8 cellular contexts compared by ENCODE assay signal in the genomic region with DNA sequence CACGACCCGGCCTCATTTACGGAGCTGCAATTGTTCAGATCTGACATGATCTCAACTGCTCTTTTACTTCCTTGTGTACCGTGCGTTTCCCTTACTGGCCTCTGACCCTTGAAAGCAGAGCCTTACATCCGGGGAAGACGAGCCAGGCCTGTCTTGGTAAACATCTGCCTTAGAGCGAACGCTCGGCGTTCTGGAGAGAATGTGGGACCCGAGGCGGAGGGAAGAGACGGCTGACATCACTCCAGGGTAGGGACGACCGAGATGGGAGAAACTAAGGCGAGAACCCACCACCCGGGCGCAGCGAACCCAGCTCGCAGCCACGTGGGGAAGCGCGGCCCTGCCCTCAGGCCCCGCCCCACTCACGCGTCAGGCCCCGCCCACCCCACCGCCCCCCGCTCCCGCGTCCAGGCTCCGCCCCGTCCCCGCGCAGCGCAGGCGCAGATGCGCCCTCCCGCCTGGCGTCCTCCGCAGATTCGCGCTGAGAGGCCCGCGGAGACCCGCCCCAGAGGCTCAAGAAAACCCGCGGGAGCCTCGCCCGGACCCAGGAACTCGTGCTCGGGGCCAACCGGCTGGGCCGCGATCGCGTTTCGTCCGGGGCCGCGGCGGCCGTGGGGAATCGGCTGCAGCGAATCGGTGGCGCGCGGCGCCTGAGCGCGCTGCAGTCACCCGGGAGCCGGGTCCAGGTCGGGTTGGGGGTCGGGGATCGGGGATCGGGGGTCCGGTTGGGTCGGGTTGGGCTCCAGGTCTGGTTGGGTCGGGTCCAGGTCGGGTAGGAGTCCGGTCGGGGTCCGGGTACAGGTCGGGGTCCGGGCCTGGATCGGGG. TPM values are rescaled to one million over a fixed set of nuclear protein-coding genes. Genes with fewer than 3 reads are reported as not detected.
DNase-seq lines count a peak whose midpoint lies in the region; ATAC-seq, FAIRE-seq and TF ChIP-seq lines count a peak whose summit lies in the region.

A gene (plus strand): TSS at position 438 of the 823 bp plus-strand sequence. CDS start 922 bp downstream, outside the sequence.

- dilution Hi-C loops in mammary epithelial cell (cut with HindIII; ENCODE audit: low sequenced_read_pairs) = loop anchor here (25.0 kb wide), 1 partner anchor 231 kb away; a partner anchor contains a TSS

- no peaks in the 10 kb centered on the region for H3K27me3 Mint-ChIP-seq in activated B cell treated with CpG ODN at 0.5 μM for 24 hours

- H3K4me1 Mint-ChIP-seq in activated B cell treated with CpG ODN at 0.5 μM for 24 hours = peaks cover 18% of the 10 kb centered on the region

- FAIRE-seq in small intestine (lab: Jason Lieb, UNC) = no peak

- H3K27me3 ChIP-seq in GM06990 (replicated peaks; ENCODE audit: control insufficient read depth, insufficient read depth, low read length) = no peaks in the 10 kb centered on the region
- no peaks in the 10 kb centered on the region for H3K27me3 ChIP-seq in mammary epithelial cell (ENCODE audit: insufficient read depth, low read length)
- H3K27me3 ChIP-seq in small intestine (ENCODE audit: control insufficient read depth in 2 of 2, insufficient read depth in 2 of 2, low read length in 2 of 2) = no peaks in the 10 kb centered on the region

- H2AFZ ChIP-seq in mammary epithelial cell (ENCODE audit: low read depth, low read length) = peak within 1 kb of the TSS; percentile 91

- peak; percentile 87 for DNase-seq in GM06990 (ENCODE audit: extremely low read depth, insufficient read length)
- DNase-seq in NCI-H2107 treated with DMSO at 0.1 percent for 48 hours (lab: John Stamatoyannopoulos, UW; ENCODE audit: unreplicated experiment) = peak; percentile 40
- peak; percentile 86 for DNase-seq in activated B cell treated with CpG ODN at 0.5 μM for 24 hours
- DNase-seq in mammary epithelial cell = peak; percentile 72
- peak; percentile 98 for DNase-seq in iPS-NIHi7 (ENCODE audit: extremely low spot score)
- peak; percentile 83 for DNase-seq in small intestine

- POLR2A ChIA-PET in activated B cell treated with CpG ODN at 0.5 μM for 24 hours (lab: Charles Lee) = interaction anchor here (0.6 to 3.6 kb wide), 21 partner anchors 10 to 662 kb away, joined by 3 to 52 read pairs (median 6); a partner anchor contains a TSS

- peaks cover 26% of the 10 kb centered on the region for H3K36me3 Mint-ChIP-seq in activated B cell treated with CpG ODN at 0.5 μM for 24 hours (ENCODE audit: low read depth)

- peaks cover 12% of the 10 kb centered on the region for H3K36me3 ChIP-seq in GM06990 (ENCODE audit: control insufficient read depth, insufficient read depth, low read length)
- peaks cover 3% of the 10 kb centered on the region for H3K36me3 ChIP-seq in mammary epithelial cell (ENCODE audit: insufficient read depth, low read length)
- H3K36me3 ChIP-seq in small intestine (ENCODE audit: control insufficient read depth in 2 of 2, insufficient read depth in 2 of 2, low read length in 2 of 2) = peaks cover 0 to 3% of the 10 kb centered on the region in 2 donors

- 15% methylated on average over 17 of the region's 89 CpGs for WGBS in mammary epithelial cell (ENCODE audit: low coverage, missing lambda C conversion rate)
- 0 to 1% (median 1%) methylated on average over 53 to 89 of the region's 89 CpGs for WGBS in small intestine, 3 donors

- CTCF ChIA-PET in activated B cell treated with CpG ODN at 0.5 μM for 24 hours (lab: Charles Lee) = interaction anchor here (1.2 kb wide), 1 partner anchor 128 kb away, joined by 4 read pairs; no protein-coding TSS in a partner anchor
- CTCF ChIA-PET in mammary epithelial cell (lab: Charles Lee; ENCODE audit: low non-redundant PET) = no interaction called here

- peak within 1 kb of the TSS; percentile 100 for H3K27ac Mint-ChIP-seq in activated B cell treated with CpG ODN at 0.5 μM for 24 hours

- no peaks in the 10 kb centered on the region for H4K20me1 ChIP-seq in mammary epithelial cell (ENCODE audit: insufficient read depth, low read length)

- BruUV-seq in mammary epithelial cell (replicated peaks; lab: Mats Ljungman, UMichigan) = TSS peak; percentile 37

- H3K9me3 ChIP-seq in mammary epithelial cell (replicated peaks; ENCODE audit: insufficient read depth, low read length) (no peaks in the 10 kb centered on the region), small intestine (ENCODE audit: control insufficient read depth, low read depth) (no peaks in the 10 kb centered on the region)

- TF ChIP-seq CTCF in GM06990 (IDR thresholded peaks at IDR 0.05; ENCODE audit: insufficient read depth, low read length, poor library complexity, severe bottlenecking) (no peak), activated B cell treated with CpG ODN at 0.5 μM for 24 hours (IDR thresholded peaks at IDR 0.05) (no peak), mammary epithelial cell (conservative IDR thresholded peaks at IDR 0.05 in 1 of 2, IDR thresholded peaks at IDR 0.05 in 1 of 2; ENCODE audit: extremely low read depth in 1 of 2, insufficient read depth in 1 of 2, low read depth in 1 of 2, low read length in 2 of 2) (no peak)

- intact Hi-C loops in activated B cell treated with CpG ODN at 0.5 μM for 24 hours (cut with micrococcal nuclease) (loop anchor here (1.0 kb wide), 4 partner anchors 13 to 73 kb away; a partner anchor contains a TSS), mammary epithelial cell (cut with micrococcal nuclease) (loop anchor here (5.0 kb wide), 2 partner anchors 66 to 279 kb away; a partner anchor contains a TSS)

- H3K27ac ChIP-seq in mammary epithelial cell (ENCODE audit: insufficient read depth, low read depth, low read length) = peak within 1 kb of the TSS; percentile 41
- H3K27ac ChIP-seq in small intestine (ENCODE audit: low read depth in 1 of 2, low read length in 1 of 2) = peak within 1 kb of the TSS; percentile 61 to 84

- H3K4me3 ChIP-seq in GM06990 (replicated peaks; ENCODE audit: low read depth, low read length) = peak within 1 kb of the TSS; percentile 88
- peak within 1 kb of the TSS; percentile 77 to 84 (median 82) for H3K4me3 ChIP-seq in mammary epithelial cell (replicated peaks in 1 of 3; ENCODE audit: insufficient read depth in 1 of 3, low read depth in 2 of 3, low read length in 3 of 3)
- peak within 1 kb of the TSS; percentile 78 to 80 for H3K4me3 ChIP-seq in small intestine (ENCODE audit: low read depth in 1 of 2, low read length in 2 of 2)

- peak within 1 kb of the TSS; percentile 97 for H3K4me3 Mint-ChIP-seq in activated B cell treated with CpG ODN at 0.5 μM for 24 hours

- H3K9me3 Mint-ChIP-seq in activated B cell treated with CpG ODN at 0.5 μM for 24 hours = no peaks in the 10 kb centered on the region

- H3K4me1 ChIP-seq in mammary epithelial cell (ENCODE audit: insufficient read depth, low read length) (peaks cover 21% of the 10 kb centered on the region), small intestine (ENCODE audit: control insufficient read depth in 2 of 2, insufficient read depth in 1 of 2, low read depth in 1 of 2, low read length in 1 of 2) (no peaks in the 10 kb centered on the region)

- H3K4me2 ChIP-seq in mammary epithelial cell (ENCODE audit: insufficient read depth, low read depth, low read length) = peak within 1 kb of the TSS; percentile 99

- ATAC-seq in HG02759 (IDR thresholded peaks at IDR 0.05; ENCODE audit: unreplicated experiment) (peak; percentile 73), activated B cell treated with CpG ODN at 0.5 μM for 24 hours (ENCODE audit: low read depth) (peak; percentile 92), GM18517 (IDR thresholded peaks at IDR 0.05; ENCODE audit: unreplicated experiment) (no peak)

- peak within 1 kb of the TSS; percentile 69 for H3K9ac ChIP-seq in mammary epithelial cell (ENCODE audit: insufficient read depth, low read length)

- in situ Hi-C loops in mammary epithelial cell (cut with MboI; ENCODE audit: low sequenced_read_pairs in 2 of 2) = no loop called here

- H3K79me2 ChIP-seq in mammary epithelial cell (ENCODE audit: insufficient read depth, low read length) = peaks cover 27% of the 10 kb centered on the region

RNA-seq across cellular contexts. Expression of the gene that starts here (rescaled TPM):
- total RNA-seq in activated B cell treated with CpG ODN at 0.5 μM for 24 hours (72.9 and 78.8 TPM in 2 replicates), mammary epithelial cell (10 to 100 TPM; 12.7 to 37.7 TPM)
- polyA plus RNA-seq in mammary epithelial cell (21.4 TPM), small intestine (10 to 100 TPM; 41.3 to 50.3 (median 41.4) TPM)
- polyA minus RNA-seq in mammary epithelial cell = 11.7 TPM

Comparison
In these comparisons a context has a peak if more than half of its experiments do, and no peak if none do; other contexts are left out.
1. DNase-seq: peak in every context shown above with its lines; median percentile 98 in iPS-NIHi7; 87 in GM06990; 86 in activated B cell treated with CpG ODN at 0.5 μM for 24 hours; 83 in small intestine; 72 in mammary epithelial cell; 40 in NCI-H2107 treated with DMSO at 0.1 percent for 48 hours.